In genomic region chr3:100605358-100605757, GRCh38 we compare ENCODE assay signal across 1 cellular context.
TF ChIP-seq lines count a peak whose summit lies in the region.

No MANE protein-coding gene starts in this region.

TF ChIP-seq in GM23338, 12 proteins besides CTCF, POLR2A, EP300 and RAD21 (continued from another document):
- TF ChIP-seq ZNF462 (CRISPR knock-in tag; IDR thresholded peaks at IDR 0.05) (no peak), EZH2 (IDR thresholded peaks at IDR 0.05; ENCODE audit: low read depth, unreplicated experiment) (no peak)
TF ChIP-seq in GM23338: peak in this region for 0.
